ENCODE assay signal across 8 cellular contexts in the genomic region with DNA sequence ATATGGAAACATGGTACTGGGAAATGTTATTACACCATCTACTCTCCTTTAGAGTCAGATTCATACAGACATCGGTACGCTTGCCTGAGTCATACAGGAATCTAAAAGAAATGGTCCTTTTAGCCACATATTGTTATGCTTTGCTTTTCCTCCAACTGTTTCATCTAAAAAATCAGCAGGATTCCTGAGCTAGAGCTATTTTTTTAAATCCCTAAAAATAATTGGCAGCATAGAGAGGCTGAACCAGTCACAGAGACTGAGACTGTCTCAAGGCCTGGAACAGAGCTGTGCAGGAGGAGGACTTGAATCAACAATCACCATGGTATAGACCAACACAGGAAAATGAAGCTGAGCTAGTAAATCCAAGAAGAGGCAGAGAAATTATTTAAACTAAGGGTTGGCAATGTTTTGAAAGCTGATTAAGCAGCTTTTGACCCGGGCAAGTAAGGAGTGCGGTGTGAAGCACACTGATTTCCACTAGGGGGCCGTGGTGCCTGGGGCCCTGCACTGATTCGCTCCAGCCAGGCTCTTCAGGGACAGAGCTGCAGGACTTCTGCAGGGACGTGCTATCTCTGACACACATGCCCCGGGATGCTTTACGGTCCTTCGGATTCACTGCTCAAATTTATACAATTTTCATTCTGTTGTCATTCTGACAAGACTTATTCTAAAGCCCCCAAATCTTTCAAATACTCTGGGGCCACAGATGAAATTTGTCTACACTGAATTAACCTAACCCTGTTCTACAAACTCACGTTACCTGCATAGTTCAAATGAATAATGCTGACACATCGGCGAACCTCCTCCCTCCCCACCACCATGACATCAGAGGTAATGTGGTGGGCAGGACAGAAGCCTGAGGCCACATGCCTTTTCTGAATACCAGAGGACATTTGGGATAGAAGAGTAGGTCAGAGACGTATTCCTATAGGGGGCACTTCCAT.
A peak's percentile ranks its signal among the peaks of the same experiment; 100 is the strongest.
DNase-seq lines count a peak whose midpoint lies in the region; ATAC-seq and TF ChIP-seq lines count a peak whose summit lies in the region.

No MANE protein-coding gene starts in this region.

- H3K27ac Mint-ChIP-seq in activated CD8-positive, alpha-beta memory T cell treated with anti-CD3 and anti-CD28 coated beads, Interleukin-2, amount 10 ng/mL, durations not matched to agents 7 days and 5 days, result no peak overlapping the region

- H3K4me1 ChIP-seq in vagina, result no peaks in the 10 kb centered on the region

- H3K9me3 ChIP-seq in vagina, result no peaks in the 10 kb centered on the region

- H3K4me3 ChIP-seq in fibroblast of the aortic adventitia (ENCODE audit: low read depth, low read length), result no peak overlapping the region
- no peak overlapping the region for H3K4me3 ChIP-seq in vagina

- H3K4me1 Mint-ChIP-seq in activated CD8-positive, alpha-beta memory T cell treated with anti-CD3 and anti-CD28 coated beads, Interleukin-2, amount 10 ng/mL, durations not matched to agents 7 days and 5 days, result peaks cover 3% of the 10 kb centered on the region

- H3K36me3 Mint-ChIP-seq in activated CD8-positive, alpha-beta memory T cell treated with anti-CD3 and anti-CD28 coated beads, Interleukin-2, amount 10 ng/mL, durations not matched to agents 7 days and 5 days, result peaks cover 2% of the 10 kb centered on the region

- no peaks in the 10 kb centered on the region for H3K27me3 Mint-ChIP-seq in activated CD8-positive, alpha-beta memory T cell treated with anti-CD3 and anti-CD28 coated beads, Interleukin-2, amount 10 ng/mL, durations not matched to agents 7 days and 5 days

- no peak for TF ChIP-seq POLR2A in vagina (IDR thresholded peaks at IDR 0.05)

- H3K4me3 Mint-ChIP-seq in activated CD8-positive, alpha-beta memory T cell treated with anti-CD3 and anti-CD28 coated beads, Interleukin-2, amount 10 ng/mL, durations not matched to agents 7 days and 5 days, result no peak overlapping the region

- no peak overlapping the region for H3K27ac ChIP-seq in vagina

- no peaks in the 10 kb centered on the region for H3K27me3 ChIP-seq in vagina

- peak; percentile 88 for ATAC-seq in GM19035 (IDR thresholded peaks at IDR 0.05; ENCODE audit: unreplicated experiment)
- peak; percentile 85 for ATAC-seq in HG03097 (IDR thresholded peaks at IDR 0.05; ENCODE audit: low FRiP score, unreplicated experiment)
- peak; percentile 89 for ATAC-seq in activated CD8-positive, alpha-beta memory T cell treated with anti-CD3 and anti-CD28 coated beads, Interleukin-2, amount 10 ng/mL, durations not matched to agents 7 days and 5 days

- peak; percentile 92 for TF ChIP-seq CTCF in fibroblast of the aortic adventitia (IDR thresholded peaks at IDR 0.05; ENCODE audit: insufficient read depth, low read length)
- peak; percentile 52 to 61 (median 58) for TF ChIP-seq CTCF in vagina (IDR thresholded peaks at IDR 0.05)

- peak; percentile 60 for DNase-seq in COLO829 (ENCODE audit: low spot score)
- DNase-seq in NCI-H526 treated with DMSO at 0.1 percent for 48 hours (lab: John Stamatoyannopoulos, UW), result peak; percentile 57
- peak; percentile 55 for DNase-seq in activated CD8-positive, alpha-beta memory T cell treated with anti-CD3 and anti-CD28 coated beads, Interleukin-2, amount 10 ng/mL, durations not matched to agents 7 days and 5 days
- DNase-seq in fibroblast of the aortic adventitia (ENCODE audit: low read depth), result peak; percentile 67
- peak; percentile 38 for DNase-seq in occipital lobe (lab: John Stamatoyannopoulos, UW)
- no peak for DNase-seq in vagina (ENCODE audit: extremely low spot score in 2 of 2)

- H3K36me3 ChIP-seq in vagina, result peaks cover 0 to 3% of the 10 kb centered on the region in 2 donors

- intact Hi-C loops in vagina (cut with DNase I), result no loop called here

- no peaks in the 10 kb centered on the region for H3K9me3 Mint-ChIP-seq in activated CD8-positive, alpha-beta memory T cell treated with anti-CD3 and anti-CD28 coated beads, Interleukin-2, amount 10 ng/mL, durations not matched to agents 7 days and 5 days (ENCODE audit: low read depth)

- CTCF ChIA-PET in activated CD8-positive, alpha-beta memory T cell treated with anti-CD3 and anti-CD28 coated beads, Interleukin-2, amount 10 ng/mL, durations not matched to agents 7 days and 5 days (lab: Charles Lee), result interaction anchor here (0.6 to 2.6 kb wide), 14 partner anchors 9 to 1074 kb away, joined by 3 to 15 read pairs (median 4); no protein-coding TSS in a partner anchor

Comparison
In these comparisons a context has a peak if more than half of its experiments do, and no peak if none do; other contexts are left out.
1. DNase-seq: peak in COLO829 (single experiment), NCI-H526 treated with DMSO at 0.1 percent for 48 hours (single experiment), activated CD8-positive, alpha-beta memory T cell treated with anti-CD3 and anti-CD28 coated beads, Interleukin-2, amount 10 ng/mL, durations not matched to agents 7 days and 5 days (single experiment), fibroblast of the aortic adventitia (single experiment) and occipital lobe (single experiment); none in vagina (0 of 2).
2. Peak in every context shown above with its lines, with median percentiles within 50 percentile points of each other: ATAC-seq.